In genomic region chr21:30695956-30696355, GRCh38 we compare ENCODE assay signal across 2 cellular contexts.
TF ChIP-seq lines count a peak whose summit lies in the region.

No MANE protein-coding gene starts in this region.

TF ChIP-seq in SK-N-SH, 30 proteins besides CTCF, POLR2A, EP300 and RAD21 (continued from another document):
- TF ChIP-seq REST (IDR thresholded peaks at IDR 0.05; ENCODE audit: low read depth, low read length), result peak; percentile 87
TF ChIP-seq in SK-N-SH: peak in this region for 2.

TF ChIP-seq in SK-N-SH treated with all-trans-retinoic acid at 6 μM for 48 hours, 23 proteins besides CTCF, POLR2A, EP300 and RAD21 (continued from another document):
- TF ChIP-seq, protein P1, sequence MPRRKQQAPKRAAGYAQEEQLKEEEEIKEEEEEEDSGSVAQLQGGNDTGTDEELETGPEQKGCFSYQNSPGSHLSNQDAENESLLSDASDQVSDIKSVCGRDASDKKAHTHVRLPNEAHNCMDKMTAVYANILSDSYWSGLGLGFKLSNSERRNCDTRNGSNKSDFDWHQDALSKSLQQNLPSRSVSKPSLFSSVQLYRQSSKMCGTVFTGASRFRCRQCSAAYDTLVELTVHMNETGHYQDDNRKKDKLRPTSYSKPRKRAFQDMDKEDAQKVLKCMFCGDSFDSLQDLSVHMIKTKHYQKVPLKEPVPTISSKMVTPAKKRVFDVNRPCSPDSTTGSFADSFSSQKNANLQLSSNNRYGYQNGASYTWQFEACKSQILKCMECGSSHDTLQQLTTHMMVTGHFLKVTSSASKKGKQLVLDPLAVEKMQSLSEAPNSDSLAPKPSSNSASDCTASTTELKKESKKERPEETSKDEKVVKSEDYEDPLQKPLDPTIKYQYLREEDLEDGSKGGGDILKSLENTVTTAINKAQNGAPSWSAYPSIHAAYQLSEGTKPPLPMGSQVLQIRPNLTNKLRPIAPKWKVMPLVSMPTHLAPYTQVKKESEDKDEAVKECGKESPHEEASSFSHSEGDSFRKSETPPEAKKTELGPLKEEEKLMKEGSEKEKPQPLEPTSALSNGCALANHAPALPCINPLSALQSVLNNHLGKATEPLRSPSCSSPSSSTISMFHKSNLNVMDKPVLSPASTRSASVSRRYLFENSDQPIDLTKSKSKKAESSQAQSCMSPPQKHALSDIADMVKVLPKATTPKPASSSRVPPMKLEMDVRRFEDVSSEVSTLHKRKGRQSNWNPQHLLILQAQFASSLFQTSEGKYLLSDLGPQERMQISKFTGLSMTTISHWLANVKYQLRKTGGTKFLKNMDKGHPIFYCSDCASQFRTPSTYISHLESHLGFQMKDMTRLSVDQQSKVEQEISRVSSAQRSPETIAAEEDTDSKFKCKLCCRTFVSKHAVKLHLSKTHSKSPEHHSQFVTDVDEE (CRISPR knock-in tag; IDR thresholded peaks at IDR 0.05), result no peak
- TF ChIP-seq ZC3H10 (CRISPR knock-in tag; IDR thresholded peaks at IDR 0.05), result no peak
